In the genomic region with DNA sequence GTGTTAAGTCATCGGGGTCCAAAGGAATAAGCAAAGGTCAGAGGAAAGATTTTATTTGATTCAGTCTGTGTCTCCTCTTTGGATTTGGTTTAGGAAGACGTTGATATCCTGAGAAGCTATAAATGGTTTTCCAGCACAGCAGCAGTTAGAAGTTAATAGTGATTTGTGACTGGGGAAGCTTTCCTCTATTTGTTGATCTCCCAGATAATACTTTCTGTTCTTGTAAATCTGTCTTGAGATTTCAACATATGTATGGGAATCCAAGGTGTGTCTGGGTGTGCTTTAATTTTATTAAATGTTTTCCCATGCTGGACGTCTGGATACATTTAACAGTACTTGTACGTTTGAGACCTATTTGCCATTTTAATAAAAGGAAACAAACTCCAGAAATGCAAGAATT, we compare ENCODE assay signal across 24 cellular contexts.
"Had no signal": no experiment of that assay in that cellular context is flagged by ENCODE, and none has a peak within 500 bp of the region (broad histone marks: within the 10 kb centered on the region; RNA-seq: fewer than 3 reads in every experiment).

No MANE protein-coding gene starts in this region.

- DNase-seq: colonic mucosa; cortex of kidney; effector CD8-positive, alpha-beta T cell; effector memory CD8-positive, alpha-beta T cell; endodermal cell; erythroblast; esophagus squamous epithelium; foreskin fibroblast; foreskin melanocyte; gastrocnemius medialis; glutamatergic neuron; head of caudate nucleus; heart right ventricle; hippocampal formation; left cardiac atrium; left lung; left ventricle myocardium superior; lower lobe of right lung; mesenchymal stem cell; mucosa of descending colon had no signal

- H3K4me1 ChIP-seq: colonic mucosa, gastrocnemius medialis, heart right ventricle, left lung, lower lobe of right lung had no signal

- H3K27me3 ChIP-seq: colonic mucosa, esophagus squamous epithelium, gastrocnemius medialis, left lung had no signal

- FAIRE-seq: endometrium, islet of Langerhans, keratinocyte had no signal

- H3K27ac ChIP-seq: colonic mucosa, epithelial cell of prostate, esophagus squamous epithelium, gastrocnemius medialis, heart right ventricle, left lung, lower lobe of right lung had no signal

- H3K9me3 ChIP-seq: colonic mucosa, esophagus squamous epithelium, gastrocnemius medialis, heart right ventricle, left lung, lower lobe of right lung, mucosa of descending colon had no signal

- H3K36me3 ChIP-seq: colonic mucosa, esophagus squamous epithelium, gastrocnemius medialis, heart right ventricle, left lung, lower lobe of right lung had no signal

- H3K4me3 ChIP-seq: colonic mucosa, esophagus squamous epithelium, gastrocnemius medialis, heart right ventricle, left lung, lower lobe of right lung, mucosa of descending colon had no signal
